33 cellular contexts compared by ENCODE assay signal in the genomic region with DNA sequence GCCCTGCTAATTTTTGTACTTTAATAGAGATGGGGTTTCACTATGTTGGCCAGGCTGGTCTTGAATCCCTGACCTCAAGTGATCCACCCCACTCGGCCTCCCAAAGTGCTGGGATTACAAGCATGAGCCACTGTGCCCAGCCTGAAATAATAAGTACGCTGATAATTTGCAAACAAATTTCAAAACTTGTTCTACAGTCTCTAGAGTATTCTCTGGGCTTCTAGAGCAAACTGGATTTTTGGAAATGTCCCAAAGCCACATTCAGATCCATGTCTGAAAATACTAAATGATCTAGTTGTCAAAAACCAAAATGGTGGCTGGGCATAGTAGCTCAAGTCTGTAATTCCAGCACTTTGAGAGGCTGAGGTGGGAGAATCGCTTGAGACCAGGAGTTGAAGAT.
"Had no signal": no experiment of that assay in that cellular context is flagged by ENCODE, and none has a peak within 500 bp of the region (broad histone marks: within the 10 kb centered on the region; RNA-seq: fewer than 3 reads in every experiment).

No MANE protein-coding gene starts in this region.

- H3K36me3 ChIP-seq: breast epithelium had no signal

- H3K9me3 ChIP-seq: ascending aorta, breast epithelium, colonic mucosa, gastrocnemius medialis, heart left ventricle had no signal

- H3K4me3 ChIP-seq: ascending aorta, breast epithelium, cardiac muscle cell, colonic mucosa, gastrocnemius medialis, heart left ventricle had no signal

- H3K4me1 Mint-ChIP-seq: activated B cell treated with CpG ODN at 0.5 μM for 24 hours; activated naive CD4-positive, alpha-beta T cell treated with anti-CD3 and anti-CD28 coated beads, Interleukin-2, amount 10 ng/mL, durations not matched to agents 7 days and 5 days; activated T-helper 17 cell treated with anti-CD3 and anti-CD28 coated beads, Interleukin-2, amount 50 U/mL, for 72 hours; brain had no signal

- H3K27me3 Mint-ChIP-seq: activated B cell treated with CpG ODN at 0.5 μM for 24 hours; activated CD8-positive, alpha-beta T cell treated with anti-CD3 and anti-CD28 coated beads for 36 hours; activated naive CD4-positive, alpha-beta T cell treated with anti-CD3 and anti-CD28 coated beads, Interleukin-2, amount 10 ng/mL, durations not matched to agents 7 days and 5 days; activated naive CD8-positive, alpha-beta T cell treated with anti-CD3 and anti-CD28 coated beads, Interleukin-2, amount 10 ng/mL, durations not matched to agents 7 days and 5 days; activated T-cell treated with anti-CD3 and anti-CD28 coated beads, Interleukin-2, amount 50 U/mL, for 24 hours; activated T-helper 17 cell treated with anti-CD3 and anti-CD28 coated beads, Interleukin-2, amount 50 U/mL, for 72 hours; brain; T-helper 17 cell had no signal

- H3K27me3 ChIP-seq: ascending aorta, breast epithelium, cardiac muscle cell, colonic mucosa, foreskin keratinocyte, gastrocnemius medialis, heart left ventricle had no signal

- DNase-seq: activated B cell treated with CpG ODN at 0.5 μM for 24 hours; activated CD4-positive, alpha-beta T cell treated with anti-CD3 and anti-CD28 coated beads for 48 hours; activated CD4-positive, alpha-beta T cell treated with anti-CD3 and anti-CD28 coated beads, Interleukin-2, amount 50 U/mL, for 1 hour; activated CD4-positive, alpha-beta T cell treated with anti-CD3 and anti-CD28 coated beads, Interleukin-2, amount 50 U/mL, for 48 hours; activated CD8-positive, alpha-beta memory T cell treated with anti-CD3 and anti-CD28 coated beads, Interleukin-2, amount 50 U/mL, for 48 hours; activated CD8-positive, alpha-beta T cell treated with anti-CD3 and anti-CD28 coated beads for 36 hours; activated gamma-delta T cell; activated naive CD4-positive, alpha-beta T cell; activated naive CD4-positive, alpha-beta T cell treated with anti-CD3 and anti-CD28 coated beads, Interleukin-2, amount 10 ng/mL, durations not matched to agents 7 days and 5 days; activated naive CD8-positive, alpha-beta T cell treated with anti-CD3 and anti-CD28 coated beads, Interleukin-2, amount 10 ng/mL, durations not matched to agents 7 days and 5 days; activated T-cell treated with anti-CD3 and anti-CD28 coated beads for 4 hours; activated T-cell treated with anti-CD3 and anti-CD28 coated beads, Interleukin-2, amount 50 U/mL, for 24 hours; central memory CD4-positive, alpha-beta T cell; cerebellar nuclear complex; colonic mucosa; effector CD8-positive, alpha-beta T cell; foreskin keratinocyte; glutamatergic neuron; heart left ventricle; T-helper 1 cell; T-helper 17 cell; T1000; WERI-Rb-1 had no signal

- H3K27ac ChIP-seq: ascending aorta, breast epithelium, cardiac muscle cell, colonic mucosa, foreskin keratinocyte, gastrocnemius medialis, heart left ventricle, WERI-Rb-1 had no signal

- ATAC-seq: activated CD4-positive, CD25-positive, alpha-beta regulatory T cell treated with anti-CD3 and anti-CD28 coated beads, Interleukin-2, amount 50 U/mL, for 24 hours; activated CD8-positive, alpha-beta T cell treated with anti-CD3 and anti-CD28 coated beads for 36 hours; activated naive CD4-positive, alpha-beta T cell treated with anti-CD3 and anti-CD28 coated beads, Interleukin-2, amount 50 U/mL, for 72 hours; activated T-helper 17 cell treated with anti-CD3 and anti-CD28 coated beads, Interleukin-2, amount 50 U/mL, for 72 hours; esophagus mucosa; foreskin keratinocyte; gastrocnemius medialis; heart left ventricle; T-helper 17 cell had no signal

- H3K4me1 ChIP-seq: ascending aorta, breast epithelium, colonic mucosa, foreskin keratinocyte, gastrocnemius medialis had no signal

- H3K4me3 Mint-ChIP-seq: activated B cell treated with CpG ODN at 0.5 μM for 24 hours; activated CD8-positive, alpha-beta T cell treated with anti-CD3 and anti-CD28 coated beads for 36 hours; activated naive CD4-positive, alpha-beta T cell treated with anti-CD3 and anti-CD28 coated beads, Interleukin-2, amount 10 ng/mL, durations not matched to agents 7 days and 5 days; activated naive CD8-positive, alpha-beta T cell treated with anti-CD3 and anti-CD28 coated beads, Interleukin-2, amount 10 ng/mL, durations not matched to agents 7 days and 5 days; activated T-cell treated with anti-CD3 and anti-CD28 coated beads, Interleukin-2, amount 50 U/mL, for 24 hours; activated T-helper 17 cell treated with anti-CD3 and anti-CD28 coated beads, Interleukin-2, amount 50 U/mL, for 72 hours; brain; T-helper 17 cell; T-helper 2 cell treated with Interferon-gamma antibody and Interleukin-4, amounts not matched to agents 5 μg/mL and 100 μg/mL, for 36 hours had no signal

- H3K27ac Mint-ChIP-seq: activated B cell treated with CpG ODN at 0.5 μM for 24 hours; activated CD8-positive, alpha-beta T cell treated with anti-CD3 and anti-CD28 coated beads for 36 hours; activated naive CD4-positive, alpha-beta T cell treated with anti-CD3 and anti-CD28 coated beads, Interleukin-2, amount 10 ng/mL, durations not matched to agents 7 days and 5 days; activated naive CD4-positive, alpha-beta T cell treated with anti-CD3 and anti-CD28 coated beads, Interleukin-2, amount 50 U/mL, for 72 hours; activated naive CD8-positive, alpha-beta T cell treated with anti-CD3 and anti-CD28 coated beads, Interleukin-2, amount 10 ng/mL, durations not matched to agents 7 days and 5 days; activated T-cell treated with anti-CD3 and anti-CD28 coated beads, Interleukin-2, amount 50 U/mL, for 24 hours; activated T-helper 17 cell treated with anti-CD3 and anti-CD28 coated beads, Interleukin-2, amount 50 U/mL, for 72 hours; T-helper 17 cell; T-helper 2 cell treated with Interferon-gamma antibody and Interleukin-4, amounts not matched to agents 5 μg/mL and 100 μg/mL, for 36 hours had no signal

- H3K9me3 Mint-ChIP-seq: activated B cell treated with CpG ODN at 0.5 μM for 24 hours; activated CD8-positive, alpha-beta T cell treated with anti-CD3 and anti-CD28 coated beads for 36 hours; activated naive CD4-positive, alpha-beta T cell treated with anti-CD3 and anti-CD28 coated beads, Interleukin-2, amount 10 ng/mL, durations not matched to agents 7 days and 5 days; activated naive CD4-positive, alpha-beta T cell treated with anti-CD3 and anti-CD28 coated beads, Interleukin-2, amount 50 U/mL, for 72 hours; activated naive CD8-positive, alpha-beta T cell treated with anti-CD3 and anti-CD28 coated beads, Interleukin-2, amount 10 ng/mL, durations not matched to agents 7 days and 5 days; activated T-cell treated with anti-CD3 and anti-CD28 coated beads, Interleukin-2, amount 50 U/mL, for 24 hours; activated T-helper 17 cell treated with anti-CD3 and anti-CD28 coated beads, Interleukin-2, amount 50 U/mL, for 72 hours; T-helper 2 cell treated with Interferon-gamma antibody and Interleukin-4, amounts not matched to agents 5 μg/mL and 100 μg/mL, for 36 hours had no signal
